Comparison of ENCODE assay signal across 20 cellular contexts in the genomic region with DNA sequence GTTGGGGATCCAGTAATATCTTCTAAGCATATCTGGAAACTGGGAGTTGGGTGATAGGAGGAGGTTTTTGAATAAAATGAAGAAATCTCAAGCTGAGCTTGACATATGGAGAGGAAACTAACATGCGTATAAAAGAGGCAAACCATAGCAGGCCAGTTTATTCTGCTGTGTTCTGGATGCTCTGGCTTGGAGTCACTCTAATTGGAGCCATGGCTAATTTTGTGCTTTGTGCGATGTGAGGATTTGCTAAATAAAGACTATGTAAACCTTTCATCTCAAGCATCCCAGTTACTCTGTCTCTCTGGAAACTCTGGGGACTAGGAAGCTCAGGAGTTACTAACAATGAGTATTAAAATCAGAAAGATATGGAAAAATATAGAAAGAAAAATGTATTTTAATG.
DNase-seq lines count a peak whose midpoint lies in the region; ATAC-seq, FAIRE-seq and TF ChIP-seq lines count a peak whose summit lies in the region.
"Had no signal": no experiment of that assay in that cellular context is flagged by ENCODE, and none has a peak within 500 bp of the region (broad histone marks: within the 10 kb centered on the region; RNA-seq: fewer than 3 reads in every experiment).

No MANE protein-coding gene starts in this region.

- no peak for TF ChIP-seq CTCF in activated CD8-positive, alpha-beta T cell treated with anti-CD3 and anti-CD28 coated beads for 36 hours (IDR thresholded peaks at IDR 0.05)
- TF ChIP-seq CTCF in GM23338 (conservative IDR thresholded peaks at IDR 0.05; ENCODE audit: low read depth in 2 of 2), result no peak
- no peak for TF ChIP-seq CTCF in H1 (IDR thresholded peaks at IDR 0.05; ENCODE audit: control extremely low read depth in 1 of 3, insufficient read depth in 1 of 3, low read depth in 1 of 3, low read length in 3 of 3)

- H2BK12ac ChIP-seq in H1 (ENCODE audit: low read depth, low read length), result no peak overlapping the region

- peaks cover 91% of the 10 kb centered on the region for H3K79me2 ChIP-seq in GM23338 (replicated peaks; ENCODE audit: insufficient read depth)
- H3K79me2 ChIP-seq in H1 (ENCODE audit: control insufficient read depth in 1 of 2, insufficient read depth in 2 of 2, low read length in 2 of 2), result peaks cover 27 to 93% of the 10 kb centered on the region in 2 experiments

- peaks cover 66% of the 10 kb centered on the region for H3K36me3 Mint-ChIP-seq in activated CD8-positive, alpha-beta T cell treated with anti-CD3 and anti-CD28 coated beads for 36 hours (ENCODE audit: low read depth)
- H3K36me3 Mint-ChIP-seq in activated CD8-positive, alpha-beta T cell treated with anti-CD3 and anti-CD28 coated beads, Interleukin-2, amount 10 ng/mL, durations not matched to agents 7 days and 5 days (ENCODE audit: low read depth), result peaks cover 70% of the 10 kb centered on the region
- peaks cover 51% of the 10 kb centered on the region for H3K36me3 Mint-ChIP-seq in GM23338 (ENCODE audit: low read depth)
- H3K36me3 Mint-ChIP-seq in naive thymus-derived CD8-positive, alpha-beta T cell, result peaks cover 18 to 74% (median 28%) of the 10 kb centered on the region in 3 donors

- no peak overlapping the region for H4K91ac ChIP-seq in H1 (replicated peaks; ENCODE audit: insufficient read length, low read length)

- no peak for TF ChIP-seq POLR2A in H1 (IDR thresholded peaks at IDR 0.05; ENCODE audit: control extremely low read depth in 1 of 2, low read depth in 2 of 2, low read length in 2 of 2)

- no peak overlapping the region for H4K5ac ChIP-seq in H1 (ENCODE audit: insufficient read length, low read depth, low read length)

- no peak overlapping the region for H2AK5ac ChIP-seq in H1 (ENCODE audit: low read depth, low read length)

- CTCF ChIA-PET in activated CD8-positive, alpha-beta T cell treated with anti-CD3 and anti-CD28 coated beads for 36 hours (lab: Charles Lee), result no interaction called here
- CTCF ChIA-PET in activated CD8-positive, alpha-beta T cell treated with anti-CD3 and anti-CD28 coated beads, Interleukin-2, amount 10 ng/mL, durations not matched to agents 7 days and 5 days (lab: Charles Lee), result interaction anchor here (1.3 to 1.6 kb wide), 2 partner anchors 23 to 48 kb away, joined by 3 to 7 read pairs; no protein-coding TSS in a partner anchor
- CTCF ChIA-PET in H1 (lab: Charles Lee; ENCODE audit: partially characterized antibody), result interaction anchor here (6.0 kb wide), 1 partner anchor 21 kb away, joined by 27 read pairs; no protein-coding TSS in a partner anchor

- peaks cover 20% of the 10 kb centered on the region; the same call in 1 of the 2 replicates for H3K4me1 ChIP-seq in GM23338 (ENCODE audit: insufficient read depth)
- peaks cover 0 to 3% (median 0%) of the 10 kb centered on the region in 4 experiments; a peak in 1 of 7 replicates for H3K4me1 ChIP-seq in H1 (replicated peaks in 1 of 4; ENCODE audit: control insufficient read depth in 3 of 4, insufficient read depth in 4 of 4, low read length in 3 of 4)
- H3K4me1 ChIP-seq: upper lobe of right lung had no signal

- H3K4me2 ChIP-seq in GM23338 (no peak overlapping the region), H1 (ENCODE audit: insufficient read depth in 1 of 2, low read depth in 2 of 2, low read length in 2 of 2) (no peak overlapping the region)

- peaks cover 12% of the 10 kb centered on the region for H3K9me3 Mint-ChIP-seq in activated CD8-positive, alpha-beta T cell treated with anti-CD3 and anti-CD28 coated beads for 36 hours
- H3K9me3 Mint-ChIP-seq in activated CD8-positive, alpha-beta T cell treated with anti-CD3 and anti-CD28 coated beads, Interleukin-2, amount 10 ng/mL, durations not matched to agents 7 days and 5 days (ENCODE audit: insufficient read depth), result peaks cover 15% of the 10 kb centered on the region
- H3K9me3 Mint-ChIP-seq in GM23338, result no peaks in the 10 kb centered on the region
- peaks cover 0 to 11% (median 2%) of the 10 kb centered on the region in 9 donors for H3K9me3 Mint-ChIP-seq in naive thymus-derived CD8-positive, alpha-beta T cell

- H3K18ac ChIP-seq in H1 (ENCODE audit: extremely low read depth, low read length), result no peak overlapping the region

- ATAC-seq in activated CD8-positive, alpha-beta T cell treated with anti-CD3 and anti-CD28 coated beads for 36 hours, result no peak
- no peak for ATAC-seq in activated CD8-positive, alpha-beta T cell treated with anti-CD3 and anti-CD28 coated beads, Interleukin-2, amount 10 ng/mL, durations not matched to agents 7 days and 5 days
- peak; percentile 31; the same call in 1 of the 3 replicates for ATAC-seq in GM23338
- ATAC-seq in naive thymus-derived CD8-positive, alpha-beta T cell, result no peak
- ATAC-seq in HG03460 (IDR thresholded peaks at IDR 0.05; ENCODE audit: unreplicated experiment), result no peak
- ATAC-seq: upper lobe of right lung had no signal

- FAIRE-seq in H1 (lab: Jason Lieb, UNC), result peak; percentile 45
- FAIRE-seq: GM12891 had no signal

- H3K27ac ChIP-seq in GM23338 (ENCODE audit: low read depth) (no peak overlapping the region), H1 (ENCODE audit: low read depth, low read length) (no peak overlapping the region)
- H3K27ac ChIP-seq: upper lobe of right lung had no signal

- TF ChIP-seq RAD21 in H1 (IDR thresholded peaks at IDR 0.05 in 1 of 2, conservative IDR thresholded peaks at IDR 0.05 in 1 of 2; ENCODE audit: low read depth in 2 of 2, low read length in 2 of 2), result no peak

- peak overlapping the region; percentile 7 for H3K27ac Mint-ChIP-seq in activated CD8-positive, alpha-beta T cell treated with anti-CD3 and anti-CD28 coated beads for 36 hours
- H3K27ac Mint-ChIP-seq in activated CD8-positive, alpha-beta T cell treated with anti-CD3 and anti-CD28 coated beads, Interleukin-2, amount 10 ng/mL, durations not matched to agents 7 days and 5 days, result no peak overlapping the region
- peak overlapping the region; percentile 73; the same call in 1 of the 2 replicates for H3K27ac Mint-ChIP-seq in GM23338
- peak overlapping the region; percentile 4 to 89 (median 42) for H3K27ac Mint-ChIP-seq in naive thymus-derived CD8-positive, alpha-beta T cell

- POLR2A ChIA-PET in activated CD8-positive, alpha-beta T cell treated with anti-CD3 and anti-CD28 coated beads for 36 hours (lab: Charles Lee), result interaction anchor here (0.7 kb wide), 1 partner anchor 297 kb away, joined by 3 read pairs; no protein-coding TSS in a partner anchor
- POLR2A ChIA-PET in activated CD8-positive, alpha-beta T cell treated with anti-CD3 and anti-CD28 coated beads, Interleukin-2, amount 10 ng/mL, durations not matched to agents 7 days and 5 days (lab: Charles Lee), result no interaction called here
- POLR2A ChIA-PET in H1 (lab: Charles Lee; ENCODE audit: partially characterized antibody), result interaction anchor here (0.8 to 1.7 kb wide), 4 partner anchors 10 to 66 kb away, joined by 3 to 5 read pairs (median 4); a partner anchor contains a TSS
- POLR2A ChIA-PET in naive thymus-derived CD8-positive, alpha-beta T cell (lab: Charles Lee), result no interaction called here

- H2BK15ac ChIP-seq in H1 (ENCODE audit: low read length), result no peak overlapping the region

- H3K4me3 ChIP-seq in GM23338 (no peak overlapping the region), H1 (ENCODE audit: extremely low read depth in 1 of 4, insufficient read depth in 2 of 4, low read depth in 3 of 4, low read length in 4 of 4) (no peak overlapping the region)
- H3K4me3 ChIP-seq: upper lobe of right lung had no signal

- H3K79me1 ChIP-seq in H1 (ENCODE audit: low read depth, low read length), result peaks cover 4% of the 10 kb centered on the region; the same call in 1 of the 2 replicates

- no peak overlapping the region for H3K9ac ChIP-seq in H1 (replicated peaks in 1 of 4; ENCODE audit: extremely low read depth in 1 of 4, low read depth in 3 of 4, low read length in 3 of 4)

- no peak overlapping the region for H2AFZ ChIP-seq in GM23338
- no peak overlapping the region for H2AFZ ChIP-seq in H1 (ENCODE audit: low read length)

- H3K4me3 Mint-ChIP-seq in activated CD8-positive, alpha-beta T cell treated with anti-CD3 and anti-CD28 coated beads for 36 hours, result no peak overlapping the region
- no peak overlapping the region for H3K4me3 Mint-ChIP-seq in activated CD8-positive, alpha-beta T cell treated with anti-CD3 and anti-CD28 coated beads, Interleukin-2, amount 10 ng/mL, durations not matched to agents 7 days and 5 days
- no peak overlapping the region for H3K4me3 Mint-ChIP-seq in GM23338
- H3K4me3 Mint-ChIP-seq in naive thymus-derived CD8-positive, alpha-beta T cell, result peak overlapping the region in 6 of 10 donors; percentile 0 to 61 (median 32)

- no peak overlapping the region for H3K56ac ChIP-seq in H1 (replicated peaks; ENCODE audit: insufficient read length, low read depth, low read length)

- peaks cover 63% of the 10 kb centered on the region for H3K4me1 Mint-ChIP-seq in activated CD8-positive, alpha-beta T cell treated with anti-CD3 and anti-CD28 coated beads for 36 hours (ENCODE audit: low read depth)
- peaks cover 26% of the 10 kb centered on the region for H3K4me1 Mint-ChIP-seq in activated CD8-positive, alpha-beta T cell treated with anti-CD3 and anti-CD28 coated beads, Interleukin-2, amount 10 ng/mL, durations not matched to agents 7 days and 5 days (ENCODE audit: low read depth)
- H3K4me1 Mint-ChIP-seq in GM23338, result peaks cover 20% of the 10 kb centered on the region
- peaks cover 31 to 67% (median 59%) of the 10 kb centered on the region in 4 donors for H3K4me1 Mint-ChIP-seq in naive thymus-derived CD8-positive, alpha-beta T cell

- H3K27me3 ChIP-seq in GM23338 (ENCODE audit: insufficient read depth), result no peaks in the 10 kb centered on the region
- H3K27me3 ChIP-seq in H1 (replicated peaks in 1 of 4; ENCODE audit: control insufficient read depth in 3 of 4, extremely low read depth in 1 of 4, insufficient read depth in 3 of 4, low read length in 3 of 4), result peaks cover 0 to 1% (median 0%) of the 10 kb centered on the region in 4 experiments; a peak in 1 of 7 replicates
- H3K27me3 ChIP-seq: upper lobe of right lung had no signal

- H3K36me3 ChIP-seq in GM23338 (ENCODE audit: insufficient read depth) (peaks cover 19% of the 10 kb centered on the region), H1 (ENCODE audit: control insufficient read depth in 2 of 4, insufficient read depth in 4 of 4, low read length in 3 of 4) (peaks cover 2 to 43% (median 14%) of the 10 kb centered on the region in 4 experiments; a peak in 5 of 8 replicates)

- H4K20me1 ChIP-seq in GM23338 (replicated peaks; ENCODE audit: insufficient read depth) (peaks cover 18% of the 10 kb centered on the region), H1 (replicated peaks in 1 of 2; ENCODE audit: control insufficient read depth in 1 of 2, insufficient read depth in 2 of 2, low read length in 2 of 2) (peaks cover 3 to 4% of the 10 kb centered on the region in 2 experiments)

- no peaks in the 10 kb centered on the region for H3K27me3 Mint-ChIP-seq in activated CD8-positive, alpha-beta T cell treated with anti-CD3 and anti-CD28 coated beads for 36 hours
- H3K27me3 Mint-ChIP-seq in activated CD8-positive, alpha-beta T cell treated with anti-CD3 and anti-CD28 coated beads, Interleukin-2, amount 10 ng/mL, durations not matched to agents 7 days and 5 days (ENCODE audit: low read depth), result no peaks in the 10 kb centered on the region
- H3K27me3 Mint-ChIP-seq in GM23338 (ENCODE audit: insufficient read depth, low read depth, poor library complexity), result peaks cover 1% of the 10 kb centered on the region
- no peaks in the 10 kb centered on the region for H3K27me3 Mint-ChIP-seq in naive thymus-derived CD8-positive, alpha-beta T cell

- H2BK20ac ChIP-seq in H1 (ENCODE audit: low read length), result no peak overlapping the region

- H3F3A ChIP-seq in GM23338 (replicated peaks; ENCODE audit: low read depth), result 0 out of 2 replicates have a peak, but pooled peaks cover 3% of the 10 kb centered on the region

- no peak overlapping the region for H2BK120ac ChIP-seq in H1 (replicated peaks; ENCODE audit: low read depth, low read length)

- intact Hi-C loops in activated CD8-positive, alpha-beta T cell treated with anti-CD3 and anti-CD28 coated beads for 36 hours (cut with micrococcal nuclease), result no loop called here

- no peaks in the 10 kb centered on the region for H3K9me2 ChIP-seq in GM23338 (ENCODE audit: insufficient read depth)

- DNase-seq in activated CD8-positive, alpha-beta T cell treated with anti-CD3 and anti-CD28 coated beads for 36 hours, result no peak
- no peak for DNase-seq in activated CD8-positive, alpha-beta T cell treated with anti-CD3 and anti-CD28 coated beads, Interleukin-2, amount 10 ng/mL, durations not matched to agents 7 days and 5 days
- DNase-seq in GM23338 (ENCODE audit: low spot score) (no peak), H1 (ENCODE audit: low read depth in 1 of 2, low spot score in 2 of 2) (no peak), T-helper 1 cell (no peak)
- DNase-seq in naive thymus-derived CD8-positive, alpha-beta T cell, result no peak
- no peak for DNase-seq in stimulated activated CD4-positive, alpha-beta T cell treated with anti-CD3 and anti-CD28 coated beads, Interleukin-4, amount 100 ng/mL, for 24 hours
- DNase-seq: activated CD4-positive, alpha-beta T cell treated with anti-CD3 and anti-CD28 coated beads, Interleukin-2, amount 50 U/mL, for 1 hour; DND-41; NCI-H1092; NCI-H2029; NCI-H345; right cardiac atrium; SHP77; stimulated activated CD4-positive, alpha-beta T cell treated with anti-CD3 and anti-CD28 coated beads, Interleukin-15, amount 100 ng/mL, for 24 hours; stimulated activated CD8-positive, alpha-beta memory T cell treated with anti-CD3 and anti-CD28 coated beads, Interleukin-4, amount 100 ng/mL, for 48 hours; SW 1271; upper lobe of right lung had no signal

- WGBS in H1 (ENCODE audit: extremely low coverage in 1 of 2, insufficient coverage in 1 of 2, insufficient read length in 1 of 2, insufficient replicate concordance in 2 of 2, low coverage in 1 of 2, low lambda C conversion rate in 2 of 2, missing lambda C conversion rate in 1 of 2), 2 experiments, result 86% methylated on average over 2 of the region's 2 CpGs; no CpG with 5 or more reads in 1 of the 2 experiments

- H3K23ac ChIP-seq in H1 (ENCODE audit: insufficient read length), result no peak overlapping the region

- no peak overlapping the region for H3K14ac ChIP-seq in H1 (ENCODE audit: insufficient read length)

- TF ChIP-seq EP300 in H1 (IDR thresholded peaks at IDR 0.05; ENCODE audit: borderline replicate concordance in 1 of 2, low read depth in 2 of 2, low read length in 2 of 2), result no peak

- H4K8ac ChIP-seq in H1 (ENCODE audit: extremely low read depth, insufficient read depth, low read length), result no peak overlapping the region

- no peaks in the 10 kb centered on the region for H3K9me3 ChIP-seq in H1 (ENCODE audit: insufficient read depth in 2 of 2, low read depth in 1 of 2, low read length in 1 of 2)
- H3K9me3 ChIP-seq: upper lobe of right lung had no signal

- no peak overlapping the region for H2BK5ac ChIP-seq in H1 (ENCODE audit: low read depth, low read length)

- H3K23me2 ChIP-seq in H1 (ENCODE audit: low read depth, low read length), result no peaks in the 10 kb centered on the region

- no peak overlapping the region for H3K4ac ChIP-seq in H1 (replicated peaks; ENCODE audit: insufficient read length, low read depth, low read length)

Comparison
In these comparisons a context has a peak if more than half of its experiments do, and no peak if none do; other contexts are left out.
1. POLR2A ChIA-PET loops: an anchor here in activated CD8-positive, alpha-beta T cell treated with anti-CD3 and anti-CD28 coated beads for 36 hours (0.7 kb wide) and H1 (0.8 to 1.7 kb wide); none called in activated CD8-positive, alpha-beta T cell treated with anti-CD3 and anti-CD28 coated beads, Interleukin-2, amount 10 ng/mL, durations not matched to agents 7 days and 5 days and naive thymus-derived CD8-positive, alpha-beta T cell.
2. H3K4me3 Mint-ChIP-seq: peak in naive thymus-derived CD8-positive, alpha-beta T cell (6 of 10); none in activated CD8-positive, alpha-beta T cell treated with anti-CD3 and anti-CD28 coated beads for 36 hours (single experiment), activated CD8-positive, alpha-beta T cell treated with anti-CD3 and anti-CD28 coated beads, Interleukin-2, amount 10 ng/mL, durations not matched to agents 7 days and 5 days (single experiment) and GM23338 (single experiment).